Comparison of ENCODE assay signal across 1 cellular context in the genomic region with DNA sequence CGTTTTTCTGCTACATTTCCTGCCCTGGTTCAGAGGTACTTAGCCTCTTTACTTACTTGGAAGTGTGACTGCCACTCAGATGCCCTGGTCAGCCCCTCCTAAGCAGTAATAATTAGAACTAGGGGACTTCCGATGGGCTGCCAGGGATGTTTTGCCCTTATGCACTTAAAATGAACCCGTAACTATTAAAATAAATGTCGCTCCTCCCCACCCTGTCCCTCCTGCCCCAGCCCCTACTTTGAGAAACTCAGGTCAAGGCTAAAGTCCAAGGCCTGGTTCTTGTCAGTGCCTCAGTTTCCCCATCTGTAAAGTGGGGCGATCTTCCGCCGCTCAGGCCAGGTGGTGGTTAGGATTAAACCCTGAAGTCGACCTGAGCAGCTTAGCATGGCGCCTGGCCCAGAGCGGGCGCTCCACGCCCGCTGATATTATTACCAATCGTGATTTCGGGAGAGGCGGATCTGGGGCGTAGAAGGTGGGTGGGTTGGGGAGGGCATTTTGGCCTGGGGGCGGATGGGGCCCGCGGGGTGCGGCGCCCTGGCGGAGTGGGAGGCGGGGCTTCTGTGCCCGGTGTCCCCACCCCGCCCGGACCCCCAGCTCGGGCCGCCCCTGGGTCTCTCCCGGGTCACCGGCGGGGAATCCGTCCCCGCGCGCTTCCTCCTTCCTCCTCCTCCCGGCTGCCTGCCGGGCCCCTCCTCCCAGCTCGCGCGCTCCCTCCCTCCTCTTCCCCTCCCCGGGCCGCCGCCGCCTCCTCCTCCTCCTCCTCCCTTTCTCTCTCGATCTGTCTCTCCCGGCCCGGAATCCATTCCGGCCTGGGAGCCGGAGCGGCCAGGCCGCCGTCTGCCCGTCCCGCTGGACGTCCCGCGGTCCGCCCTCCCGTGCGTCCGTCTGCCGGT.
TF ChIP-seq lines count a peak whose summit lies in the region.

A gene (plus strand): TSS at position 802 of the 893 bp plus-strand sequence. CDS start 38,014 bp downstream, outside the sequence.

TF ChIP-seq in HepG2, 621 proteins besides CTCF, POLR2A, EP300 and RAD21 (continued from another document):
- TF ChIP-seq, protein P1, sequence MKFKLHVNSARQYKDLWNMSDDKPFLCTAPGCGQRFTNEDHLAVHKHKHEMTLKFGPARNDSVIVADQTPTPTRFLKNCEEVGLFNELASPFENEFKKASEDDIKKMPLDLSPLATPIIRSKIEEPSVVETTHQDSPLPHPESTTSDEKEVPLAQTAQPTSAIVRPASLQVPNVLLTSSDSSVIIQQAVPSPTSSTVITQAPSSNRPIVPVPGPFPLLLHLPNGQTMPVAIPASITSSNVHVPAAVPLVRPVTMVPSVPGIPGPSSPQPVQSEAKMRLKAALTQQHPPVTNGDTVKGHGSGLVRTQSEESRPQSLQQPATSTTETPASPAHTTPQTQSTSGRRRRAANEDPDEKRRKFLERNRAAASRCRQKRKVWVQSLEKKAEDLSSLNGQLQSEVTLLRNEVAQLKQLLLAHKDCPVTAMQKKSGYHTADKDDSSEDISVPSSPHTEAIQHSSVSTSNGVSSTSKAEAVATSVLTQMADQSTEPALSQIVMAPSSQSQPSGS (CRISPR knock-in tag; IDR thresholded peaks at IDR 0.05) = peak; percentile 21; the same call in 1 of the 2 replicates
- TF ChIP-seq, protein P2, sequence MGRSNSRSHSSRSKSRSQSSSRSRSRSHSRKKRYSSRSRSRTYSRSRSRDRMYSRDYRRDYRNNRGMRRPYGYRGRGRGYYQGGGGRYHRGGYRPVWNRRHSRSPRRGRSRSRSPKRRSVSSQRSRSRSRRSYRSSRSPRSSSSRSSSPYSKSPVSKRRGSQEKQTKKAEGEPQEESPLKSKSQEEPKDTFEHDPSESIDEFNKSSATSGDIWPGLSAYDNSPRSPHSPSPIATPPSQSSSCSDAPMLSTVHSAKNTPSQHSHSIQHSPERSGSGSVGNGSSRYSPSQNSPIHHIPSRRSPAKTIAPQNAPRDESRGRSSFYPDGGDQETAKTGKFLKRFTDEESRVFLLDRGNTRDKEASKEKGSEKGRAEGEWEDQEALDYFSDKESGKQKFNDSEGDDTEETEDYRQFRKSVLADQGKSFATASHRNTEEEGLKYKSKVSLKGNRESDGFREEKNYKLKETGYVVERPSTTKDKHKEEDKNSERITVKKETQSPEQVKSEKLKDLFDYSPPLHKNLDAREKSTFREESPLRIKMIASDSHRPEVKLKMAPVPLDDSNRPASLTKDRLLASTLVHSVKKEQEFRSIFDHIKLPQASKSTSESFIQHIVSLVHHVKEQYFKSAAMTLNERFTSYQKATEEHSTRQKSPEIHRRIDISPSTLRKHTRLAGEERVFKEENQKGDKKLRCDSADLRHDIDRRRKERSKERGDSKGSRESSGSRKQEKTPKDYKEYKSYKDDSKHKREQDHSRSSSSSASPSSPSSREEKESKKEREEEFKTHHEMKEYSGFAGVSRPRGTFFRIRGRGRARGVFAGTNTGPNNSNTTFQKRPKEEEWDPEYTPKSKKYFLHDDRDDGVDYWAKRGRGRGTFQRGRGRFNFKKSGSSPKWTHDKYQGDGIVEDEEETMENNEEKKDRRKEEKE (IDR thresholded peaks at IDR 0.05) = no peak
- TF ChIP-seq SRSF1 (optimal IDR thresholded peaks at IDR 0.05; ENCODE audit: low read depth, low read length) (peak; percentile 48), GATA4 (IDR thresholded peaks at IDR 0.05; ENCODE audit: borderline replicate concordance, low read depth) (peak; percentile 49; the same call in 1 of the 2 replicates), PHF5A (CRISPR knock-in tag; IDR thresholded peaks at IDR 0.05; ENCODE audit: low read depth, unreplicated experiment) (no peak), FOXM1 (CRISPR knock-in tag; IDR thresholded peaks at IDR 0.05) (no peak), ZNF256 (CRISPR knock-in tag; conservative IDR thresholded peaks at IDR 0.05) (no peak), RFX1 (IDR thresholded peaks at IDR 0.05) (no peak), ZNF557 (CRISPR knock-in tag; IDR thresholded peaks at IDR 0.05) (no peak), MAZ (IDR thresholded peaks at IDR 0.05; ENCODE audit: borderline replicate concordance, low read depth, low read length) (peak; percentile 83; the same call in 1 of the 2 replicates), MAZ (CRISPR knock-in tag; IDR thresholded peaks at IDR 0.05; ENCODE audit: low read depth) (peak; percentile 71), RARG (CRISPR knock-in tag; IDR thresholded peaks at IDR 0.05; ENCODE audit: low read depth) (no peak), CBX1 (IDR thresholded peaks at IDR 0.05; ENCODE audit: low read depth) (peak; percentile 60), MBD4 (IDR thresholded peaks at IDR 0.05; ENCODE audit: borderline replicate concordance, low read length) (no peak), RBM22 (optimal IDR thresholded peaks at IDR 0.05; ENCODE audit: low read length) (no peak), PCBP2 (optimal IDR thresholded peaks at IDR 0.05; ENCODE audit: low read depth, low read length, poor library complexity, severe bottlenecking) (peak; percentile 44), PITX1 (CRISPR knock-in tag; IDR thresholded peaks at IDR 0.05) (no peak)
- TF ChIP-seq, protein P3, sequence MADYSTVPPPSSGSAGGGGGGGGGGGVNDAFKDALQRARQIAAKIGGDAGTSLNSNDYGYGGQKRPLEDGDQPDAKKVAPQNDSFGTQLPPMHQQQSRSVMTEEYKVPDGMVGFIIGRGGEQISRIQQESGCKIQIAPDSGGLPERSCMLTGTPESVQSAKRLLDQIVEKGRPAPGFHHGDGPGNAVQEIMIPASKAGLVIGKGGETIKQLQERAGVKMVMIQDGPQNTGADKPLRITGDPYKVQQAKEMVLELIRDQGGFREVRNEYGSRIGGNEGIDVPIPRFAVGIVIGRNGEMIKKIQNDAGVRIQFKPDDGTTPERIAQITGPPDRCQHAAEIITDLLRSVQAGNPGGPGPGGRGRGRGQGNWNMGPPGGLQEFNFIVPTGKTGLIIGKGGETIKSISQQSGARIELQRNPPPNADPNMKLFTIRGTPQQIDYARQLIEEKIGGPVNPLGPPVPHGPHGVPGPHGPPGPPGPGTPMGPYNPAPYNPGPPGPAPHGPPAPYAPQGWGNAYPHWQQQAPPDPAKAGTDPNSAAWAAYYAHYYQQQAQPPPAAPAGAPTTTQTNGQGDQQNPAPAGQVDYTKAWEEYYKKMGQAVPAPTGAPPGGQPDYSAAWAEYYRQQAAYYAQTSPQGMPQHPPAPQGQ (CRISPR knock-in tag; IDR thresholded peaks at IDR 0.05; ENCODE audit: borderline replicate concordance) = no peak
- TF ChIP-seq, protein P4, sequence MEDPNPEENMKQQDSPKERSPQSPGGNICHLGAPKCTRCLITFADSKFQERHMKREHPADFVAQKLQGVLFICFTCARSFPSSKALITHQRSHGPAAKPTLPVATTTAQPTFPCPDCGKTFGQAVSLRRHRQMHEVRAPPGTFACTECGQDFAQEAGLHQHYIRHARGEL (CRISPR knock-in tag; IDR thresholded peaks at IDR 0.05) = no peak
- TF ChIP-seq, protein P5, sequence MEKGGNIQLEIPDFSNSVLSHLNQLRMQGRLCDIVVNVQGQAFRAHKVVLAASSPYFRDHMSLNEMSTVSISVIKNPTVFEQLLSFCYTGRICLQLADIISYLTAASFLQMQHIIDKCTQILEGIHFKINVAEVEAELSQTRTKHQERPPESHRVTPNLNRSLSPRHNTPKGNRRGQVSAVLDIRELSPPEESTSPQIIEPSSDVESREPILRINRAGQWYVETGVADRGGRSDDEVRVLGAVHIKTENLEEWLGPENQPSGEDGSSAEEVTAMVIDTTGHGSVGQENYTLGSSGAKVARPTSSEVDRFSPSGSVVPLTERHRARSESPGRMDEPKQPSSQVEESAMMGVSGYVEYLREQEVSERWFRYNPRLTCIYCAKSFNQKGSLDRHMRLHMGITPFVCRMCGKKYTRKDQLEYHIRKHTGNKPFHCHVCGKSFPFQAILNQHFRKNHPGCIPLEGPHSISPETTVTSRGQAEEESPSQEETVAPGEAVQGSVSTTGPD (CRISPR knock-in tag; IDR thresholded peaks at IDR 0.05) = no peak
- TF ChIP-seq, protein P6, sequence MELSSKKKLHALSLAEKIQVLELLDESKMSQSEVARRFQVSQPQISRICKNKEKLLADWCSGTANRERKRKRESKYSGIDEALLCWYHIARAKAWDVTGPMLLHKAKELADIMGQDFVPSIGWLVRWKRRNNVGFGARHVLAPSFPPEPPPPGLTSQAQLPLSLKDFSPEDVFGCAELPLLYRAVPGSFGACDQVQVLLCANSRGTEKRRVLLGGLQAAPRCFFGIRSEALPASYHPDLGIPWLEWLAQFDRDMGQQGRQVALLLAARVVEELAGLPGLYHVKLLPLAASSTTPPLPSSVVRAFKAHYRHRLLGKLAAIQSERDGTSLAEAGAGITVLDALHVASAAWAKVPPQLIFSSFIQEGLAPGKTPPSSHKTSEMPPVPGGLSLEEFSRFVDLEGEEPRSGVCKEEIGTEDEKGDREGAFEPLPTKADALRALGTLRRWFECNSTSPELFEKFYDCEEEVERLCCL (CRISPR knock-in tag; IDR thresholded peaks at IDR 0.05; ENCODE audit: borderline replicate concordance) = no peak
